Comparison of ENCODE assay signal across 8 cellular contexts in genomic region chr11:27472398-27473016, GRCh38. TPM values are rescaled to one million over a fixed set of nuclear protein-coding genes. Genes with fewer than 3 reads are reported as not detected.
DNase-seq lines count a peak whose midpoint lies in the region; ATAC-seq and TF ChIP-seq lines count a peak whose summit lies in the region.

Gene LGR4 (minus strand): TSS chr11:27472790. CDS start chr11:27472302, 488 bp downstream.

- intact Hi-C loops in colonic mucosa (cut with DNase I), result loop anchor here (10.0 kb wide), 1 partner anchor 108 kb away; the partner anchor contains the start of gene CCDC34

- DNase-seq in ACHN (peak; percentile 96), NCI-H510A (lab: John Stamatoyannopoulos, UW) (peak; percentile 96), colonic mucosa (peak; percentile 98), kidney tubule cell (ENCODE audit: low spot score) (peak; percentile 99)
- peak; percentile 79 for DNase-seq in activated CD4-positive, alpha-beta T cell treated with anti-CD3 and anti-CD28 coated beads for 48 hours
- peak; percentile 43 to 64 for DNase-seq in stimulated activated CD4-positive, alpha-beta T cell treated with anti-CD3 and anti-CD28 coated beads, Interleukin-15, amount 100 ng/mL, for 48 hours (ENCODE audit: low read depth in 2 of 2)

- H3K4me3 ChIP-seq in colonic mucosa, result peak within 1 kb of the TSS; percentile 74

- no peaks in the 10 kb centered on the region for H3K36me3 ChIP-seq in colonic mucosa

- no peak for TF ChIP-seq CTCF in colonic mucosa (IDR thresholded peaks at IDR 0.05)

- peak within 1 kb of the TSS; percentile 91 for H3K27ac ChIP-seq in colonic mucosa

- peak; percentile 67 for ATAC-seq in GM19025 (IDR thresholded peaks at IDR 0.05; ENCODE audit: low read depth, unreplicated experiment)
- ATAC-seq in HG03342 (IDR thresholded peaks at IDR 0.05; ENCODE audit: unreplicated experiment), result peak; percentile 78

- in situ Hi-C loops in ACHN (cut with HindIII; ENCODE audit: low pct_ligation_motif_present, low pct_unique_long_range_greater_than_20kb, low sequenced_read_pairs), result no loop called here

- H3K9ac ChIP-seq in colonic mucosa (ENCODE audit: low read depth in 2 of 2, low read length in 2 of 2), result peak within 1 kb of the TSS; percentile 96 to 99

- no peaks in the 10 kb centered on the region for H3K4me1 ChIP-seq in colonic mucosa

- H3K27me3 ChIP-seq in colonic mucosa, result no peaks in the 10 kb centered on the region

- no peaks in the 10 kb centered on the region for H3K9me3 ChIP-seq in colonic mucosa

RNA-seq across cellular contexts. Expression of gene LGR4, which starts in this region (rescaled TPM):
- total RNA-seq in colonic mucosa, result 10 to 100 TPM; 88.2 to 94.5 TPM

Comparison
In these comparisons a context has a peak if more than half of its experiments do, and no peak if none do; other contexts are left out.
1. Peak in every context shown above with its lines: DNase-seq, ATAC-seq, H3K4me3 ChIP-seq and H3K27ac ChIP-seq.